In the genomic region with DNA sequence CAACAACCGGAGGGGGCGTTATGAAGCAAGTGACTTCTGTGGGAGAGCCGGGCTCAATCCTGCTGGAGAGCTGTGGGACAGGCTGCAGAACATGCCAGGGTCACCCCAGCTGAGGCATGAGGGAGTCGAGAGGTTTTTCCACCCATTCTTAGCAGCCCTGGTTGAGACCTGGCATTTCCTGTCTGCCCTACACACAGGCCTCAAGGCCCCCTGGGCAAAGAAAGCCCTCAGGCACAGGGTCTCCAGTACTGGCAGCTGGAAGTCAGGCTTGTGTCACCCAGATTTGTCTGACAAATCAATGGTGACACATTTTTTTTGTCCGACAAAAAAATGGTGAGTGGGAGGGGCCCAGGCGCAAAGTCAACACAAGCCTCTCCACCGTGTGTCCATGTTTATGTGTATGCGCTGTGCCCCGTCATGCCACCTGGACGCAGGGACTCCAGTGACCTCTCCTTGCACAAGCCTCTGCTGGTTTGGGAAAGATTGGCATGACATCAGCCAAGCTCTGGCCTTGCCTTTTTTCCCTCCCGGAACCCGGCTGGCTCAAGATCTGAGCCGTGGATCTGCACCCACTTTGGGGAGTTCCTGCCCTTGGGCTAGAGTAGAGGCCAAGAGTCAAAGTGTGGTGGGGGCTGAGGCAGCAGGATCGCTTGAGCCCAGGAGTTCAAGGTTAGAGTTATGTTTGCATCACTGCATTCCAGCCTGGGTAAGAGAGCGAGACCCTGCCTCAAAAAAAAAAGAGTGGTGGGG, we compare ENCODE assay signal across 1 cellular context.
TF ChIP-seq lines count a peak whose summit lies in the region.

No MANE protein-coding gene starts in this region.

TF ChIP-seq in GM23338, 12 proteins besides CTCF, POLR2A, EP300 and RAD21 (continued from another document):
- TF ChIP-seq, protein P1, sequence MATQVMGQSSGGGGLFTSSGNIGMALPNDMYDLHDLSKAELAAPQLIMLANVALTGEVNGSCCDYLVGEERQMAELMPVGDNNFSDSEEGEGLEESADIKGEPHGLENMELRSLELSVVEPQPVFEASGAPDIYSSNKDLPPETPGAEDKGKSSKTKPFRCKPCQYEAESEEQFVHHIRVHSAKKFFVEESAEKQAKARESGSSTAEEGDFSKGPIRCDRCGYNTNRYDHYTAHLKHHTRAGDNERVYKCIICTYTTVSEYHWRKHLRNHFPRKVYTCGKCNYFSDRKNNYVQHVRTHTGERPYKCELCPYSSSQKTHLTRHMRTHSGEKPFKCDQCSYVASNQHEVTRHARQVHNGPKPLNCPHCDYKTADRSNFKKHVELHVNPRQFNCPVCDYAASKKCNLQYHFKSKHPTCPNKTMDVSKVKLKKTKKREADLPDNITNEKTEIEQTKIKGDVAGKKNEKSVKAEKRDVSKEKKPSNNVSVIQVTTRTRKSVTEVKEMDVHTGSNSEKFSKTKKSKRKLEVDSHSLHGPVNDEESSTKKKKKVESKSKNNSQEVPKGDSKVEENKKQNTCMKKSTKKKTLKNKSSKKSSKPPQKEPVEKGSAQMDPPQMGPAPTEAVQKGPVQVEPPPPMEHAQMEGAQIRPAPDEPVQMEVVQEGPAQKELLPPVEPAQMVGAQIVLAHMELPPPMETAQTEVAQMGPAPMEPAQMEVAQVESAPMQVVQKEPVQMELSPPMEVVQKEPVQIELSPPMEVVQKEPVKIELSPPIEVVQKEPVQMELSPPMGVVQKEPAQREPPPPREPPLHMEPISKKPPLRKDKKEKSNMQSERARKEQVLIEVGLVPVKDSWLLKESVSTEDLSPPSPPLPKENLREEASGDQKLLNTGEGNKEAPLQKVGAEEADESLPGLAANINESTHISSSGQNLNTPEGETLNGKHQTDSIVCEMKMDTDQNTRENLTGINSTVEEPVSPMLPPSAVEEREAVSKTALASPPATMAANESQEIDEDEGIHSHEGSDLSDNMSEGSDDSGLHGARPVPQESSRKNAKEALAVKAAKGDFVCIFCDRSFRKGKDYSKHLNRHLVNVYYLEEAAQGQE (IDR thresholded peaks at IDR 0.05; ENCODE audit: unreplicated experiment): no peak
- TF ChIP-seq CREB1 (CRISPR knock-in tag; IDR thresholded peaks at IDR 0.05; ENCODE audit: low read depth) (no peak), ZNF114 (CRISPR knock-in tag; IDR thresholded peaks at IDR 0.05) (no peak), STAT1 (IDR thresholded peaks at IDR 0.05; ENCODE audit: unreplicated experiment) (no peak), JUNB (IDR thresholded peaks at IDR 0.05; ENCODE audit: unreplicated experiment) (no peak), NANOG (IDR thresholded peaks at IDR 0.05; ENCODE audit: borderline replicate concordance) (no peak)
- TF ChIP-seq, protein P2, sequence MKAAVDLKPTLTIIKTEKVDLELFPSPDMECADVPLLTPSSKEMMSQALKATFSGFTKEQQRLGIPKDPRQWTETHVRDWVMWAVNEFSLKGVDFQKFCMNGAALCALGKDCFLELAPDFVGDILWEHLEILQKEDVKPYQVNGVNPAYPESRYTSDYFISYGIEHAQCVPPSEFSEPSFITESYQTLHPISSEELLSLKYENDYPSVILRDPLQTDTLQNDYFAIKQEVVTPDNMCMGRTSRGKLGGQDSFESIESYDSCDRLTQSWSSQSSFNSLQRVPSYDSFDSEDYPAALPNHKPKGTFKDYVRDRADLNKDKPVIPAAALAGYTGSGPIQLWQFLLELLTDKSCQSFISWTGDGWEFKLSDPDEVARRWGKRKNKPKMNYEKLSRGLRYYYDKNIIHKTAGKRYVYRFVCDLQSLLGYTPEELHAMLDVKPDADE (IDR thresholded peaks at IDR 0.05): no peak
- TF ChIP-seq, protein P3, sequence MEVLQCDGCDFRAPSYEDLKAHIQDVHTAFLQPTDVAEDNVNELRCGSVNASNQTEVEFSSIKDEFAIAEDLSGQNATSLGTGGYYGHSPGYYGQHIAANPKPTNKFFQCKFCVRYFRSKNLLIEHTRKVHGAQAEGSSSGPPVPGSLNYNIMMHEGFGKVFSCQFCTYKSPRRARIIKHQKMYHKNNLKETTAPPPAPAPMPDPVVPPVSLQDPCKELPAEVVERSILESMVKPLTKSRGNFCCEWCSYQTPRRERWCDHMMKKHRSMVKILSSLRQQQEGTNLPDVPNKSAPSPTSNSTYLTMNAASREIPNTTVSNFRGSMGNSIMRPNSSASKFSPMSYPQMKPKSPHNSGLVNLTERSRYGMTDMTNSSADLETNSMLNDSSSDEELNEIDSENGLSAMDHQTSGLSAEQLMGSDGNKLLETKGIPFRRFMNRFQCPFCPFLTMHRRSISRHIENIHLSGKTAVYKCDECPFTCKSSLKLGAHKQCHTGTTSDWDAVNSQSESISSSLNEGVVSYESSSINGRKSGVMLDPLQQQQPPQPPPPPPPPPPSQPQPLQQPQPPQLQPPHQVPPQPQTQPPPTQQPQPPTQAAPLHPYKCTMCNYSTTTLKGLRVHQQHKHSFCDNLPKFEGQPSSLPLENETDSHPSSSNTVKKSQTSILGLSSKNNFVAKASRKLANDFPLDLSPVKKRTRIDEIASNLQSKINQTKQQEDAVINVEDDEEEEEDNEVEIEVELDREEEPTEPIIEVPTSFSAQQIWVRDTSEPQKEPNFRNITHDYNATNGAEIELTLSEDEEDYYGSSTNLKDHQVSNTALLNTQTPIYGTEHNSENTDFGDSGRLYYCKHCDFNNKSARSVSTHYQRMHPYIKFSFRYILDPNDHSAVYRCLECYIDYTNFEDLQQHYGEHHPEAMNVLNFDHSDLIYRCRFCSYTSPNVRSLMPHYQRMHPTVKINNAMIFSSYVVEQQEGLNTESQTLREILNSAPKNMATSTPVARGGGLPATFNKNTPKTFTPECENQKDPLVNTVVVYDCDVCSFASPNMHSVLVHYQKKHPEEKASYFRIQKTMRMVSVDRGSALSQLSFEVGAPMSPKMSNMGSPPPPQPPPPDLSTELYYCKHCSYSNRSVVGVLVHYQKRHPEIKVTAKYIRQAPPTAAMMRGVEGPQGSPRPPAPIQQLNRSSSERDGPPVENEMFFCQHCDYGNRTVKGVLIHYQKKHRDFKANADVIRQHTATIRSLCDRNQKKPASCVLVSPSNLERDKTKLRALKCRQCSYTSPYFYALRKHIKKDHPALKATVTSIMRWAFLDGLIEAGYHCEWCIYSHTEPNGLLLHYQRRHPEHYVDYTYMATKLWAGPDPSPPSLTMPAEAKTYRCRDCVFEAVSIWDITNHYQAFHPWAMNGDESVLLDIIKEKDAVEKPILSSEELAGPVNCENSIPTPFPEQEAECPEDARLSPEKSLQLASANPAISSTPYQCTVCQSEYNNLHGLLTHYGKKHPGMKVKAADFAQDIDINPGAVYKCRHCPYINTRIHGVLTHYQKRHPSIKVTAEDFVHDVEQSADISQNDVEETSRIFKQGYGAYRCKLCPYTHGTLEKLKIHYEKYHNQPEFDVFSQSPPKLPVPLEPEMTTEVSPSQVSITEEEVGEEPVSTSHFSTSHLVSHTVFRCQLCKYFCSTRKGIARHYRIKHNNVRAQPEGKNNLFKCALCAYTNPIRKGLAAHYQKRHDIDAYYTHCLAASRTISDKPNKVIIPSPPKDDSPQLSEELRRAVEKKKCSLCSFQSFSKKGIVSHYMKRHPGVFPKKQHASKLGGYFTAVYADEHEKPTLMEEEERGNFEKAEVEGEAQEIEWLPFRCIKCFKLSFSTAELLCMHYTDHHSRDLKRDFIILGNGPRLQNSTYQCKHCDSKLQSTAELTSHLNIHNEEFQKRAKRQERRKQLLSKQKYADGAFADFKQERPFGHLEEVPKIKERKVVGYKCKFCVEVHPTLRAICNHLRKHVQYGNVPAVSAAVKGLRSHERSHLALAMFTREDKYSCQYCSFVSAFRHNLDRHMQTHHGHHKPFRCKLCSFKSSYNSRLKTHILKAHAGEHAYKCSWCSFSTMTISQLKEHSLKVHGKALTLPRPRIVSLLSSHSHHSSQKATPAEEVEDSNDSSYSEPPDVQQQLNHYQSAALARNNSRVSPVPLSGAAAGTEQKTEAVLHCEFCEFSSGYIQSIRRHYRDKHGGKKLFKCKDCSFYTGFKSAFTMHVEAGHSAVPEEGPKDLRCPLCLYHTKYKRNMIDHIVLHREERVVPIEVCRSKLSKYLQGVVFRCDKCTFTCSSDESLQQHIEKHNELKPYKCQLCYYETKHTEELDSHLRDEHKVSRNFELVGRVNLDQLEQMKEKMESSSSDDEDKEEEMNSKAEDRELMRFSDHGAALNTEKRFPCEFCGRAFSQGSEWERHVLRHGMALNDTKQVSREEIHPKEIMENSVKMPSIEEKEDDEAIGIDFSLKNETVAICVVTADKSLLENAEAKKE (CRISPR knock-in tag; IDR thresholded peaks at IDR 0.05): no peak
